ENCODE assay signal across 11 cellular contexts in genomic region chr3:94162700-94163099, GRCh38.
A peak's percentile ranks its signal among the peaks of the same experiment; 100 is the strongest.
DNase-seq lines count a peak whose midpoint lies in the region; ATAC-seq and TF ChIP-seq lines count a peak whose summit lies in the region.
"Had no signal": no experiment of that assay in that cellular context is flagged by ENCODE, and none has a peak within 500 bp of the region (broad histone marks: within the 10 kb centered on the region; RNA-seq: fewer than 3 reads in every experiment).

No MANE protein-coding gene starts in this region.

- H3K79me2 ChIP-seq in mammary epithelial cell (ENCODE audit: insufficient read depth, low read length), result no peaks in the 10 kb centered on the region

- no peak overlapping the region for H3K4me2 ChIP-seq in mammary epithelial cell (ENCODE audit: insufficient read depth, low read depth, low read length)

- peaks cover 12% of the 10 kb centered on the region for H3K4me1 ChIP-seq in mammary epithelial cell (ENCODE audit: insufficient read depth, low read length)
- no peaks in the 10 kb centered on the region for H3K4me1 ChIP-seq in heart left ventricle
- H3K4me1 ChIP-seq in right cardiac atrium (ENCODE audit: control insufficient read depth, insufficient read depth, low read length), result no peaks in the 10 kb centered on the region

- TF ChIP-seq CTCF in mammary epithelial cell (conservative IDR thresholded peaks at IDR 0.05 in 1 of 2, IDR thresholded peaks at IDR 0.05 in 1 of 2; ENCODE audit: extremely low read depth in 1 of 2, insufficient read depth in 1 of 2, low read depth in 1 of 2, low read length in 2 of 2), result no peak
- TF ChIP-seq CTCF in heart left ventricle (IDR thresholded peaks at IDR 0.05), result no peak

- CTCF ChIA-PET in mammary epithelial cell (lab: Charles Lee; ENCODE audit: low non-redundant PET), result no interaction called here

- H3K36me3 ChIP-seq in mammary epithelial cell (ENCODE audit: insufficient read depth, low read length) (no peaks in the 10 kb centered on the region), heart left ventricle (no peaks in the 10 kb centered on the region)

- no peak for TF ChIP-seq POLR2A in heart left ventricle (IDR thresholded peaks at IDR 0.05)

- no peaks in the 10 kb centered on the region for H3K9me3 ChIP-seq in mammary epithelial cell (replicated peaks; ENCODE audit: insufficient read depth, low read length)
- no peaks in the 10 kb centered on the region for H3K9me3 ChIP-seq in heart left ventricle
- H3K9me3 ChIP-seq in right cardiac atrium (ENCODE audit: control insufficient read depth, low read length), result no peaks in the 10 kb centered on the region

- no TSS peak for BruUV-seq in mammary epithelial cell (replicated peaks; lab: Mats Ljungman, UMichigan)

- DNase-seq in AG20443 (ENCODE audit: low spot score) (peak; percentile 14), mammary epithelial cell (peak; percentile 95), heart left ventricle (no peak), cerebellum (ENCODE audit: low spot score) (no peak), right cardiac atrium (no peak)
- DNase-seq in activated effector memory CD4-positive, alpha-beta T cell treated with Interleukin-2 at 50 U/mL for 16 hours, result no peak
- DNase-seq: activated naive CD8-positive, alpha-beta T cell treated with anti-CD3 and anti-CD28 coated beads, Interleukin-2, amount 10 ng/mL, durations not matched to agents 7 days and 5 days; GF-D8; SIG-M5 had no signal

- no peak overlapping the region for H3K27ac ChIP-seq in mammary epithelial cell (ENCODE audit: insufficient read depth, low read depth, low read length)
- H3K27ac ChIP-seq in heart left ventricle, result no peak overlapping the region
- no peak overlapping the region for H3K27ac ChIP-seq in right cardiac atrium (ENCODE audit: low read length)

- WGBS in mammary epithelial cell (ENCODE audit: low coverage, missing lambda C conversion rate), result 48% methylated on average over 3 of the region's 3 CpGs
- 71 to 88% (median 78%) methylated on average over 3 of the region's 3 CpGs for WGBS in heart left ventricle, 4 donors
- whole genome bisulfite sequencing in right cardiac atrium, result 70% methylated on average over 3 of the region's 3 CpGs

- intact Hi-C loops in mammary epithelial cell (cut with micrococcal nuclease) (no loop called here), heart left ventricle (cut with DNase I) (no loop called here), right cardiac atrium (cut with DNase I) (no loop called here)

- H4K20me1 ChIP-seq in mammary epithelial cell (ENCODE audit: insufficient read depth, low read length), result no peaks in the 10 kb centered on the region

- H3K4me3 ChIP-seq in mammary epithelial cell (replicated peaks in 1 of 3; ENCODE audit: insufficient read depth in 1 of 3, low read depth in 2 of 3, low read length in 3 of 3), result no peak overlapping the region
- H3K4me3 ChIP-seq in heart left ventricle, result no peak overlapping the region
- H3K4me3 ChIP-seq in right cardiac atrium (ENCODE audit: low read length), result no peak overlapping the region

- no peak overlapping the region for H3K9ac ChIP-seq in mammary epithelial cell (ENCODE audit: insufficient read depth, low read length)

- H3K27me3 ChIP-seq in mammary epithelial cell (ENCODE audit: insufficient read depth, low read length), result no peaks in the 10 kb centered on the region
- H3K27me3 ChIP-seq in heart left ventricle, result peaks cover 0 to 2% (median 0%) of the 10 kb centered on the region in 9 donors
- no peaks in the 10 kb centered on the region for H3K27me3 ChIP-seq in right cardiac atrium (ENCODE audit: control insufficient read depth, insufficient read depth)

- in situ Hi-C loops in mammary epithelial cell (cut with MboI; ENCODE audit: low sequenced_read_pairs in 2 of 2), result no loop called here

- ATAC-seq in GM19043 (IDR thresholded peaks at IDR 0.05; ENCODE audit: low read depth, unreplicated experiment) (peak; percentile 57), HG03520 (IDR thresholded peaks at IDR 0.05; ENCODE audit: unreplicated experiment) (peak; percentile 83), heart left ventricle (no peak), right cardiac atrium (no peak)

- peak overlapping the region; percentile 87 for H2AFZ ChIP-seq in mammary epithelial cell (ENCODE audit: low read depth, low read length)

- dilution Hi-C loops in mammary epithelial cell (cut with HindIII; ENCODE audit: low sequenced_read_pairs), result no loop called here

Comparison
In these comparisons a context has a peak if more than half of its experiments do, and no peak if none do; other contexts are left out.
1. DNase-seq: peak in AG20443 (single experiment) and mammary epithelial cell (single experiment); none in activated effector memory CD4-positive, alpha-beta T cell treated with Interleukin-2 at 50 U/mL for 16 hours (single experiment), heart left ventricle (0 of 5), cerebellum (single experiment) and right cardiac atrium (0 of 3).
2. ATAC-seq: peak in GM19043 (single experiment) and HG03520 (single experiment); none in heart left ventricle (0 of 4) and right cardiac atrium (0 of 2).